13 cellular contexts compared by ENCODE assay signal in genomic region chr11:94845622-94846021, GRCh38.
DNase-seq lines count a peak whose midpoint lies in the region; ATAC-seq and TF ChIP-seq lines count a peak whose summit lies in the region.
"Had no signal": no experiment of that assay in that cellular context is flagged by ENCODE, and none has a peak within 500 bp of the region (broad histone marks: within the 10 kb centered on the region; RNA-seq: fewer than 3 reads in every experiment).

No MANE protein-coding gene starts in this region.

- no peaks in the 10 kb centered on the region for H3K4me1 Mint-ChIP-seq in nephron progenitor cell
- no peaks in the 10 kb centered on the region for H3K4me1 Mint-ChIP-seq in stimulated activated naive B cell treated with anti-CD40 and anti-IgM and Interleukin-4, amounts not matched to agents 10 μg/mL and 1 μg/mL and 100 μg/mL, for 72 hours
- H3K4me1 Mint-ChIP-seq: T-cell had no signal

- H3K4me3 Mint-ChIP-seq in nephron progenitor cell: no peak overlapping the region
- no peak overlapping the region for H3K4me3 Mint-ChIP-seq in stimulated activated naive B cell treated with anti-CD40 and anti-IgM and Interleukin-4, amounts not matched to agents 10 μg/mL and 1 μg/mL and 100 μg/mL, for 72 hours
- H3K4me3 Mint-ChIP-seq: T-cell had no signal

- in situ Hi-C loops in GM13977 (cut with MboI; ENCODE audit: low pct_unique_long_range_greater_than_20kb, low sequenced_read_pairs, unreplicated experiment): no loop called here

- no peaks in the 10 kb centered on the region for H3K4me1 ChIP-seq in esophagus (ENCODE audit: control insufficient read depth in 2 of 2, insufficient read depth in 2 of 2, low read length in 1 of 2)
- no peaks in the 10 kb centered on the region for H3K4me1 ChIP-seq in spleen
- H3K4me1 ChIP-seq: BE2C had no signal

- H3K36me3 ChIP-seq in esophagus (ENCODE audit: control insufficient read depth in 2 of 2, insufficient read depth in 2 of 2, low read length in 1 of 2) (peaks cover 0 to 3% of the 10 kb centered on the region in 2 donors), spleen (peaks cover 0 to 21% (median 0%) of the 10 kb centered on the region in 6 donors)

- intact Hi-C loops in spleen (cut with DNase I; ENCODE audit: low total_unique reads): no loop called here

- TF ChIP-seq CTCF in nephron progenitor cell (IDR thresholded peaks at IDR 0.05) (no peak), spleen (IDR thresholded peaks at IDR 0.05 in 8 of 11, conservative IDR thresholded peaks at IDR 0.05 in 3 of 11) (no peak), GM13977 (IDR thresholded peaks at IDR 0.05; ENCODE audit: extremely low read depth, insufficient read depth, missing control alignments) (no peak)

- H3K4me3 ChIP-seq in esophagus (ENCODE audit: low read depth in 1 of 2, low read length in 2 of 2): no peak overlapping the region
- no peak overlapping the region for H3K4me3 ChIP-seq in spleen

- no peak for TF ChIP-seq POLR2A in spleen (IDR thresholded peaks at IDR 0.05)

- H3K27me3 Mint-ChIP-seq in nephron progenitor cell (ENCODE audit: low read depth, poor library complexity): no peaks in the 10 kb centered on the region
- H3K27me3 Mint-ChIP-seq in stimulated activated naive B cell treated with anti-CD40 and anti-IgM and Interleukin-4, amounts not matched to agents 10 μg/mL and 1 μg/mL and 100 μg/mL, for 72 hours: no peaks in the 10 kb centered on the region

- 35% methylated on average over 3 of the region's 3 CpGs for WGBS in esophagus, 2 donors
- WGBS in spleen, 5 donors: 81 to 93% (median 91%) methylated on average over 3 of the region's 3 CpGs

- peak overlapping the region; percentile 11 for H3K27ac Mint-ChIP-seq in nephron progenitor cell
- no peak overlapping the region for H3K27ac Mint-ChIP-seq in stimulated activated naive B cell treated with anti-CD40 and anti-IgM and Interleukin-4, amounts not matched to agents 10 μg/mL and 1 μg/mL and 100 μg/mL, for 72 hours
- H3K27ac Mint-ChIP-seq: T-cell had no signal

- H3K9me3 ChIP-seq in esophagus (ENCODE audit: control insufficient read depth in 2 of 2, insufficient read depth in 1 of 2, low read depth in 1 of 2, low read length in 1 of 2) (no peaks in the 10 kb centered on the region), spleen (no peaks in the 10 kb centered on the region)
- H3K9me3 ChIP-seq: BE2C had no signal

- no peak for ATAC-seq in stimulated activated naive B cell treated with anti-CD40 and anti-IgM and Interleukin-4, amounts not matched to agents 10 μg/mL and 1 μg/mL and 100 μg/mL, for 72 hours (replicated peaks)
- ATAC-seq: T-cell had no signal

- H3K27me3 ChIP-seq in esophagus (ENCODE audit: control insufficient read depth in 1 of 2, insufficient read depth in 2 of 2, low read length in 2 of 2): no peaks in the 10 kb centered on the region
- no peaks in the 10 kb centered on the region for H3K27me3 ChIP-seq in spleen (replicated peaks in 1 of 7)
- H3K27me3 ChIP-seq: BE2C had no signal

- peaks cover 32% of the 10 kb centered on the region for H3K36me3 Mint-ChIP-seq in nephron progenitor cell (ENCODE audit: low read depth)
- no peaks in the 10 kb centered on the region for H3K36me3 Mint-ChIP-seq in stimulated activated naive B cell treated with anti-CD40 and anti-IgM and Interleukin-4, amounts not matched to agents 10 μg/mL and 1 μg/mL and 100 μg/mL, for 72 hours
- H3K36me3 Mint-ChIP-seq: T-cell had no signal

- no peaks in the 10 kb centered on the region for H3K9me3 Mint-ChIP-seq in nephron progenitor cell
- H3K9me3 Mint-ChIP-seq in stimulated activated naive B cell treated with anti-CD40 and anti-IgM and Interleukin-4, amounts not matched to agents 10 μg/mL and 1 μg/mL and 100 μg/mL, for 72 hours: no peaks in the 10 kb centered on the region
- H3K9me3 Mint-ChIP-seq: T-cell had no signal

- H3K27ac ChIP-seq in esophagus (ENCODE audit: low read depth in 2 of 2, low read length in 1 of 2) (peak overlapping the region; percentile 43 to 59), spleen (no peak overlapping the region)

- DNase-seq in DMS153 (lab: John Stamatoyannopoulos, UW) (peak; percentile 78), NCI-H446 treated with DMSO at 0.1 percent for 48 hours (lab: John Stamatoyannopoulos, UW) (peak; percentile 58), nephron progenitor cell (no peak), COLO829 (ENCODE audit: low spot score) (no peak), spleen (no peak), GM13977 (ENCODE audit: low spot score) (no peak)
- no peak for DNase-seq in stimulated activated naive B cell treated with anti-CD40 and anti-IgM and Interleukin-4, amounts not matched to agents 10 μg/mL and 1 μg/mL and 100 μg/mL, for 72 hours
- DNase-seq: activated CD4-positive, alpha-beta T cell treated with anti-CD3 and anti-CD28 coated beads, Interleukin-2, amount 50 U/mL, for 48 hours; activated gamma-delta T cell treated with Interleukin-2 at 50 U/mL for 16 hours; BE2C; retina; T-cell had no signal

Comparison
In these comparisons a context has a peak if more than half of its experiments do, and no peak if none do; other contexts are left out.
1. DNase-seq: peak in DMS153 (single experiment) and NCI-H446 treated with DMSO at 0.1 percent for 48 hours (single experiment); none in nephron progenitor cell (single experiment), stimulated activated naive B cell treated with anti-CD40 and anti-IgM and Interleukin-4, amounts not matched to agents 10 μg/mL and 1 μg/mL and 100 μg/mL, for 72 hours (single experiment), COLO829 (single experiment), spleen (single experiment) and GM13977 (single experiment).
2. H3K27ac ChIP-seq: peak in esophagus (2 of 2); none in spleen (0 of 8).